In the genomic region with DNA sequence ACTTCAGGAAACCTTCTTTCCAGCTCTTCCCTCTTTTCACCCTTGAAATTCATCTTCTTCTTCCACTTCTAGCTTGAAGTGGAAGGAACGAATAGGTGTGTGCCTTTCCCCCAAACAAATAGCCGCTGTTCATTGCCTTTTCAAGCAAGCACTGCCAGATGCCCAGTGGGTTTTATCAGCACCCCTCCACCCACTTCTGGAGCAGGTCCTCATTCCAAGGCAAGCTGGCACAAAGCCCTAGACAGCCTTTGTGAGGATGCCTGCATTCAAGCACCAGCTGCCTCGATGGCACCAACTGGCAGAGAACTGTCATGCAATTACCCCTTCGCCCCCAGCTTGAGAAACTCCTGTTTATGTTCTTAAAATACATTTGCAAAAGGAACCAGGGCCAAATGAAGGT, we compare ENCODE assay signal across 14 cellular contexts. TPM values are rescaled to one million over a fixed set of nuclear protein-coding genes. Genes with fewer than 3 reads are reported as not detected.
DNase-seq lines count a peak whose midpoint lies in the region; ATAC-seq, FAIRE-seq and TF ChIP-seq lines count a peak whose summit lies in the region.
"Had no signal": no experiment of that assay in that cellular context is flagged by ENCODE, and none has a peak within 500 bp of the region (broad histone marks: within the 10 kb centered on the region; RNA-seq: fewer than 3 reads in every experiment).

No MANE protein-coding gene starts in this region.

- no peaks in the 10 kb centered on the region for H3K27me3 ChIP-seq in liver (ENCODE audit: control insufficient read depth in 4 of 4, insufficient read depth in 4 of 4, low read length in 3 of 4)
- no peaks in the 10 kb centered on the region for H3K27me3 ChIP-seq in HepG2 (ENCODE audit: control insufficient read depth in 1 of 2, insufficient read depth in 2 of 2, low read length in 2 of 2)
- no peaks in the 10 kb centered on the region for H3K27me3 ChIP-seq in SU-DHL-6 (ENCODE audit: low read length)
- H3K27me3 ChIP-seq in WERI-Rb-1 (ENCODE audit: insufficient read depth, low read depth, severe bottlenecking) = no peaks in the 10 kb centered on the region
- H3K27me3 ChIP-seq: gastroesophageal sphincter, MG63 had no signal

- no peak overlapping the region for H3K4me2 ChIP-seq in HepG2 (ENCODE audit: low read depth, low read length)
- H3K4me2 ChIP-seq in SU-DHL-6 (ENCODE audit: low read depth, low read length, poor library complexity, severe bottlenecking) = peak overlapping the region; percentile 82

- in situ Hi-C loops in HepG2 (cut with HindIII; ENCODE audit: extremely low pct_ligation_motif_present, low pct_unique_long_range_greater_than_20kb) = no loop called here

- H3K4me1 ChIP-seq in liver (ENCODE audit: control insufficient read depth in 4 of 4, insufficient read depth in 4 of 4, low read length in 3 of 4) (peaks cover 11 to 49% (median 43%) of the 10 kb centered on the region in 4 donors), HepG2 (ENCODE audit: insufficient read depth, low read length) (peaks cover 58% of the 10 kb centered on the region)

- H3K79me2 ChIP-seq in HepG2 (ENCODE audit: insufficient read depth, low read length) (peaks cover 48% of the 10 kb centered on the region), SU-DHL-6 (ENCODE audit: insufficient read depth, low read length) (peaks cover 98% of the 10 kb centered on the region)

- TF ChIP-seq POLR2A in HepG2 (IDR thresholded peaks at IDR 0.05; ENCODE audit: insufficient read depth in 1 of 2, low read depth in 2 of 2, low read length in 2 of 2) = no peak

- DNase-seq in HepG2 (ENCODE audit: low spot score) (no peak), type B pancreatic cell (ENCODE audit: extremely low spot score, unreplicated experiment) (no peak), mesenteric fat pad (ENCODE audit: low spot score) (no peak), NCI-H524 treated with DMSO at 0.1 percent for 48 hours (lab: John Stamatoyannopoulos, UW) (no peak), WERI-Rb-1 (no peak)
- DNase-seq: MG63, NCI-H2081 treated with DMSO at 0.1 percent for 48 hours, SHP77 treated with DMSO at 0.1 percent for 48 hours had no signal

- ATAC-seq in HepG2 = no peak
- ATAC-seq: gastroesophageal sphincter had no signal

- no peak overlapping the region for H3K9ac ChIP-seq in liver (ENCODE audit: low read depth in 1 of 2, low read length in 2 of 2)
- H3K9ac ChIP-seq in HepG2 (ENCODE audit: insufficient read depth, low read depth, low read length) = no peak overlapping the region
- peak overlapping the region; percentile 62 for H3K9ac ChIP-seq in SU-DHL-6 (ENCODE audit: low read length)

- TF ChIP-seq RAD21 in liver (IDR thresholded peaks at IDR 0.05) (no peak), HepG2 (CRISPR knock-in tag; IDR thresholded peaks at IDR 0.05) (no peak)

- peaks cover 52% of the 10 kb centered on the region for H3F3A ChIP-seq in SU-DHL-6 (ENCODE audit: insufficient read depth)

- TF ChIP-seq CTCF in liver (IDR thresholded peaks at IDR 0.05; ENCODE audit: low read depth, low read length, missing input control) (no peak), HepG2 (CRISPR knock-in tag; IDR thresholded peaks at IDR 0.05) (no peak), SU-DHL-6 (IDR thresholded peaks at IDR 0.05; ENCODE audit: insufficient read depth, low read length, poor library complexity, severe bottlenecking) (no peak), type B pancreatic cell (conservative IDR thresholded peaks at IDR 0.05) (no peak), WERI-Rb-1 (IDR thresholded peaks at IDR 0.05; ENCODE audit: low read depth, low read length) (no peak)

- H3K9me2 ChIP-seq in SU-DHL-6 (replicated peaks; ENCODE audit: insufficient read depth, low read length) = no peaks in the 10 kb centered on the region

- no peak overlapping the region for H3K4me3 Mint-ChIP-seq in type B pancreatic cell

- H3K4me3 ChIP-seq in liver (ENCODE audit: low read depth in 1 of 3, low read length in 3 of 3) = no peak overlapping the region
- H3K4me3 ChIP-seq in HepG2 (replicated peaks in 1 of 3; ENCODE audit: insufficient read depth in 1 of 3, low read depth in 2 of 3, low read length in 3 of 3) = no peak overlapping the region
- H3K4me3 ChIP-seq in SU-DHL-6 (ENCODE audit: insufficient read depth, low read length, poor library complexity, severe bottlenecking) = peak overlapping the region; percentile 33
- no peak overlapping the region for H3K4me3 ChIP-seq in WERI-Rb-1 (ENCODE audit: low read depth, low read length)
- H3K4me3 ChIP-seq: gastroesophageal sphincter, MG63 had no signal

- WGBS in liver = 65% methylated on average over 4 of the region's 4 CpGs
- WGBS in HepG2 (ENCODE audit: low lambda C conversion rate) = 97% methylated on average over 4 of the region's 4 CpGs

- peaks cover 5% of the 10 kb centered on the region for H3K36me3 Mint-ChIP-seq in type B pancreatic cell

- no TSS peak for BruUV-seq in HepG2 (replicated peaks; lab: Mats Ljungman, UMichigan)

- H3K9me3 Mint-ChIP-seq in type B pancreatic cell = peaks cover 7% of the 10 kb centered on the region
- H3K9me3 Mint-ChIP-seq: immature natural killer cell had no signal

- peak overlapping the region; percentile 18 to 40 for H3K27ac ChIP-seq in liver (ENCODE audit: low read depth in 1 of 2, low read length in 2 of 2)
- H3K27ac ChIP-seq in HepG2 (ENCODE audit: extremely low read length, insufficient read depth, low read length) = no peak overlapping the region
- H3K27ac ChIP-seq in SU-DHL-6 (ENCODE audit: low read depth, low read length) = peak overlapping the region; percentile 86
- H3K27ac ChIP-seq in cingulate gyrus (ENCODE audit: low read depth, low read length) = peak overlapping the region; percentile 20
- H3K27ac ChIP-seq in WERI-Rb-1 = no peak overlapping the region
- H3K27ac ChIP-seq: gastroesophageal sphincter had no signal

- H4K20me1 ChIP-seq in HepG2 (ENCODE audit: insufficient read depth, low read length) (no peaks in the 10 kb centered on the region; the same call in 1 of the 2 replicates), SU-DHL-6 (ENCODE audit: low read depth, low read length) (no peaks in the 10 kb centered on the region)

- H3K27ac Mint-ChIP-seq in type B pancreatic cell = peak overlapping the region; percentile 15

- TF ChIP-seq EP300 in HepG2 (IDR thresholded peaks at IDR 0.05; ENCODE audit: low read depth in 2 of 2, low read length in 2 of 2) (no peak), HepG2 (CRISPR knock-in tag; IDR thresholded peaks at IDR 0.05; ENCODE audit: borderline replicate concordance) (no peak)

- no peaks in the 10 kb centered on the region for H3K9me3 ChIP-seq in liver (ENCODE audit: control insufficient read depth in 4 of 4, low read length in 3 of 4)
- H3K9me3 ChIP-seq in HepG2 (ENCODE audit: low read length) = no peaks in the 10 kb centered on the region
- no peaks in the 10 kb centered on the region for H3K9me3 ChIP-seq in SU-DHL-6 (ENCODE audit: insufficient read depth, low read length)
- H3K9me3 ChIP-seq in WERI-Rb-1 (ENCODE audit: severe bottlenecking) = no peaks in the 10 kb centered on the region
- H3K9me3 ChIP-seq: gastroesophageal sphincter, MG63 had no signal

- intact Hi-C loops in HepG2 (cut with micrococcal nuclease; ENCODE audit: unreplicated experiment) = no loop called here

- H3K36me3 ChIP-seq in liver (ENCODE audit: control insufficient read depth in 4 of 4, insufficient read depth in 3 of 4, low read depth in 1 of 4, low read length in 3 of 4) (no peaks in the 10 kb centered on the region), HepG2 (replicated peaks in 1 of 2; ENCODE audit: control insufficient read depth in 1 of 2, insufficient read depth in 2 of 2, low read length in 2 of 2) (peaks cover 5 to 7% of the 10 kb centered on the region in 2 experiments; a peak in 3 of 5 replicates), SU-DHL-6 (ENCODE audit: low read length) (0 out of 2 replicates have a peak, but pooled peaks cover 2% of the 10 kb centered on the region), WERI-Rb-1 (no peaks in the 10 kb centered on the region)
- H3K36me3 ChIP-seq: gastroesophageal sphincter, MG63 had no signal

- CTCF ChIA-PET in HepG2 (lab: Yijun Ruan, JAX; ENCODE audit: low intra/inter-chr PET ratio, low total read pairs) = no interaction called here

- POLR2A ChIA-PET in HepG2 (lab: Yijun Ruan, JAX) = no interaction called here

- FAIRE-seq in HepG2 (lab: Jason Lieb, UNC) = no peak
- FAIRE-seq: endothelial cell of umbilical vein had no signal

- H3K27me3 Mint-ChIP-seq in type B pancreatic cell = no peaks in the 10 kb centered on the region

- no peak overlapping the region for H2AFZ ChIP-seq in HepG2 (ENCODE audit: low read length)
- no peak overlapping the region for H2AFZ ChIP-seq in SU-DHL-6 (ENCODE audit: low read depth, low read length, severe bottlenecking)

- peaks cover 22% of the 10 kb centered on the region for H3K4me1 Mint-ChIP-seq in type B pancreatic cell (ENCODE audit: unreplicated experiment)

TF ChIP-seq in liver, 16 proteins besides CTCF, POLR2A, EP300 and RAD21 (continues in another document):
- no peak for TF ChIP-seq TAF1 (conservative IDR thresholded peaks at IDR 0.05)
- TF ChIP-seq FOXA2 (IDR thresholded peaks at IDR 0.05) = no peak

TF ChIP-seq in HepG2, 621 proteins besides CTCF, POLR2A, EP300 and RAD21 (continues in another document):
- TF ChIP-seq HOXA3 (CRISPR knock-in tag; IDR thresholded peaks at IDR 0.05) = no peak

RNA-seq across cellular contexts. Expression of gene SERINC5, which starts 36.5 kb away (rescaled TPM):
- total RNA-seq in liver (10 to 100 TPM; 37.4 to 82.3 TPM), HepG2 (2016; rRNA removed; fragmentation: Illumina TruSeq; extraction: Trizol) (22.8 and 23.1 TPM in 2 replicates), type B pancreatic cell (ENCODE audit: low replicate concordance) (59.0 and 161 TPM in 2 replicates), mesenteric fat pad (40.7 TPM)
- polyA plus RNA-seq in liver (10 to 100 TPM; 22.2 to 26.6 TPM), HepG2 (2011; rRNA removed) (17.3 TPM in 2 replicates)
- total RNA-seq in HepG2 (2016; cell fraction: cytosol; rRNA removed; fragmentation: Illumina TruSeq; extraction: Trizol; ENCODE audit: low read depth) = 5.4 and 6.5 TPM in 2 replicates
- total RNA-seq in HepG2 (2016; cell fraction: insoluble cytoplasmic fraction; rRNA removed; fragmentation: Illumina TruSeq; extraction: Trizol) = 21.5 and 23.8 TPM in 2 replicates
- 9.0 and 9.4 TPM in 2 replicates for total RNA-seq in HepG2 (2016; cell fraction: membrane; rRNA removed; fragmentation: Illumina TruSeq; extraction: Trizol)
- total RNA-seq in HepG2 (2016; cell fraction: nucleus; rRNA removed; fragmentation: Illumina TruSeq; extraction: Trizol) = 33.8 and 36.7 TPM in 2 replicates
- polyA plus RNA-seq in HepG2 (2011; cell fraction: cytosol; rRNA removed) = 12.6 and 17.2 TPM in 2 replicates
- polyA plus RNA-seq in HepG2 (2011; cell fraction: nucleus; rRNA removed) = 7.1 and 8.9 TPM in 2 replicates
- 19.5 and 21.6 TPM in 2 replicates for polyA plus RNA-seq in HepG2 (2012)
- polyA plus RNA-seq in HepG2 (2016; cell fraction: cytosol; fragmentation: Illumina TruSeq; extraction: Trizol; ENCODE audit: low read depth) = 0.84 and 0.86 TPM in 2 replicates
- 9.7 and 9.9 TPM in 2 replicates for polyA plus RNA-seq in HepG2 (2016; cell fraction: insoluble cytoplasmic fraction; fragmentation: Illumina TruSeq; extraction: Trizol; ENCODE audit: low read depth)
- polyA plus RNA-seq in HepG2 (2016; cell fraction: membrane; fragmentation: Illumina TruSeq; extraction: Trizol; ENCODE audit: low read depth) = 2.2 and 3.1 TPM in 2 replicates
- polyA plus RNA-seq in HepG2 (2016; cell fraction: nucleus; fragmentation: Illumina TruSeq; extraction: Trizol; ENCODE audit: insufficient read depth, low read depth) = 20.5 and 22.1 TPM in 2 replicates
- 6.4 and 56.6 TPM in 2 replicates for polyA minus RNA-seq in HepG2 (2011; rRNA and poly(A)+ RNA removed; ENCODE audit: low replicate concordance)
- polyA minus RNA-seq in HepG2 (2011; cell fraction: cytosol; rRNA and poly(A)+ RNA removed) = 25.1 and 29.5 TPM in 2 replicates
- 22.3 and 25.4 TPM in 2 replicates for polyA minus RNA-seq in HepG2 (2011; cell fraction: nucleus; rRNA and poly(A)+ RNA removed)

Comparison
In these comparisons a context has a peak if more than half of its experiments do, and no peak if none do; other contexts are left out.
1. H3K27ac ChIP-seq: peak in liver (2 of 2), SU-DHL-6 (single experiment) and cingulate gyrus (single experiment); none in HepG2 (single experiment) and WERI-Rb-1 (single experiment).